1 cellular context compared by ENCODE assay signal in genomic region chr20:64242797-64243475, GRCh38.
TF ChIP-seq lines count a peak whose summit lies in the region.

No MANE protein-coding gene starts in this region.

TF ChIP-seq in HepG2, 621 proteins besides CTCF, POLR2A, EP300 and RAD21 (continued from another document and continues in another):
- 0 out of 2 replicates have a peak, but pooled peaks have one; percentile 4 for TF ChIP-seq ZFP62 (CRISPR knock-in tag; IDR thresholded peaks at IDR 0.05)
- TF ChIP-seq REST (IDR thresholded peaks at IDR 0.05; ENCODE audit: borderline replicate concordance in 1 of 2, low read depth in 1 of 2, low read length in 2 of 2) = peak in 1 of 2 experiments; percentile 75; a peak in 2 of 4 replicates
- TF ChIP-seq ATF1 (CRISPR knock-in tag; IDR thresholded peaks at IDR 0.05) = no peak
- no peak for TF ChIP-seq ZNF678 (CRISPR knock-in tag; IDR thresholded peaks at IDR 0.05)
- peak; percentile 95 for TF ChIP-seq ZEB1 (IDR thresholded peaks at IDR 0.05; ENCODE audit: insufficient replicate concordance, low read depth)
- TF ChIP-seq ZHX1 (CRISPR knock-in tag; IDR thresholded peaks at IDR 0.05; ENCODE audit: low read depth) = peak; percentile 74; the same call in 1 of the 2 replicates
- no peak for TF ChIP-seq ZNF414 (CRISPR knock-in tag; IDR thresholded peaks at IDR 0.05)
- no peak for TF ChIP-seq BCL3 (CRISPR knock-in tag; IDR thresholded peaks at IDR 0.05)
- TF ChIP-seq KLF15 (CRISPR knock-in tag; IDR thresholded peaks at IDR 0.05; ENCODE audit: borderline replicate concordance) = no peak
- TF ChIP-seq ZNF549 (CRISPR knock-in tag; IDR thresholded peaks at IDR 0.05) = no peak
- peak; percentile 100 for TF ChIP-seq BCL6 (CRISPR knock-in tag; IDR thresholded peaks at IDR 0.05)
- TF ChIP-seq ZNF878 (CRISPR knock-in tag; IDR thresholded peaks at IDR 0.05) = peak; percentile 33; the same call in 1 of the 2 replicates
- no peak for TF ChIP-seq ZNF383 (CRISPR knock-in tag; IDR thresholded peaks at IDR 0.05; ENCODE audit: borderline replicate concordance)
- no peak for TF ChIP-seq ZNF558 (CRISPR knock-in tag; IDR thresholded peaks at IDR 0.05; ENCODE audit: borderline replicate concordance)
- TF ChIP-seq RELA (CRISPR knock-in tag; IDR thresholded peaks at IDR 0.05) = no peak
- no peak; the same call in 1 of the 2 replicates for TF ChIP-seq SMAD1 (CRISPR knock-in tag; IDR thresholded peaks at IDR 0.05; ENCODE audit: borderline replicate concordance, low read depth)
- peak; percentile 74; the same call in 1 of the 2 replicates for TF ChIP-seq ZNF710 (CRISPR knock-in tag; IDR thresholded peaks at IDR 0.05; ENCODE audit: borderline replicate concordance)
- TF ChIP-seq PAXIP1 (CRISPR knock-in tag; conservative IDR thresholded peaks at IDR 0.05) = peak; percentile 97
- TF ChIP-seq NAIF1 (CRISPR knock-in tag; IDR thresholded peaks at IDR 0.05; ENCODE audit: borderline replicate concordance) = 0 out of 2 replicates have a peak, but pooled peaks have one; percentile 46
- peak; percentile 71; the same call in 1 of the 2 replicates for TF ChIP-seq ZBTB34 (CRISPR knock-in tag; IDR thresholded peaks at IDR 0.05)
- TF ChIP-seq DMAP1 (CRISPR knock-in tag; IDR thresholded peaks at IDR 0.05) = peak; percentile 52; the same call in 1 of the 2 replicates
- peak; percentile 81 for TF ChIP-seq MAX (IDR thresholded peaks at IDR 0.05)
- TF ChIP-seq AHDC1 (CRISPR knock-in tag; IDR thresholded peaks at IDR 0.05; ENCODE audit: borderline replicate concordance) = peak; percentile 85; the same call in 1 of the 2 replicates
- no peak for TF ChIP-seq HNRNPK (IDR thresholded peaks at IDR 0.05; ENCODE audit: low read depth, low read length, poor library complexity, severe bottlenecking)
- TF ChIP-seq MTA3 (CRISPR knock-in tag; IDR thresholded peaks at IDR 0.05) = no peak
- TF ChIP-seq ZSCAN20 (CRISPR knock-in tag; IDR thresholded peaks at IDR 0.05; ENCODE audit: borderline replicate concordance) = peak; percentile 97
- TF ChIP-seq HNF1B (CRISPR knock-in tag; IDR thresholded peaks at IDR 0.05) = peak; percentile 81
- peak; percentile 73 for TF ChIP-seq RXRA (CRISPR knock-in tag; IDR thresholded peaks at IDR 0.05)
- TF ChIP-seq ZNF776 (CRISPR knock-in tag; IDR thresholded peaks at IDR 0.05) = no peak
- TF ChIP-seq ARHGAP35 (CRISPR knock-in tag; IDR thresholded peaks at IDR 0.05; ENCODE audit: borderline replicate concordance) = peak; percentile 26; the same call in 1 of the 2 replicates
